In genomic region chr19:10309423-10309822, GRCh38 we compare ENCODE assay signal across 20 cellular contexts.
"Had no signal": no experiment of that assay in that cellular context is flagged by ENCODE, and none has a peak within 500 bp of the region (broad histone marks: within the 10 kb centered on the region; RNA-seq: fewer than 3 reads in every experiment).

ZGLP1 (minus strand) TSS chr19:10309815.

- H3K36me3 ChIP-seq: cardiac muscle cell, uterus had no signal

- H3K27me3 Mint-ChIP-seq: activated CD8-positive, alpha-beta T cell treated with anti-CD3 and anti-CD28 coated beads for 36 hours; activated naive CD8-positive, alpha-beta T cell treated with anti-CD3 and anti-CD28 coated beads, Interleukin-2, amount 50 U/mL, for 24 hours; stimulated activated naive CD8-positive, alpha-beta T cell treated with anti-CD3 and anti-CD28 coated beads, Interleukin-15, Interleukin-2, amounts not matched to agents 100 ng/mL and 50 ng/mL, for 24 hours had no signal

- H3K27ac ChIP-seq: cardiac muscle cell, hepatocyte, tibial nerve, uterus had no signal

- H3K27me3 ChIP-seq: cardiac muscle cell, hepatocyte, tibial nerve, uterus had no signal

- H3K9me3 Mint-ChIP-seq: activated CD8-positive, alpha-beta T cell treated with anti-CD3 and anti-CD28 coated beads for 36 hours; activated naive CD8-positive, alpha-beta T cell treated with anti-CD3 and anti-CD28 coated beads, Interleukin-2, amount 50 U/mL, for 24 hours; activated T-helper 1 cell treated with anti-CD3 and anti-CD28 coated beads, Interleukin-12 subunit alpha, Interleukin-12 subunit beta, Interleukin-2, Interleukin-4 antibody, amounts not matched to agents 30 ng/mL and 10 ng/mL and 1 ng/mL, durations not matched to agents 14 hours and 24 hours and 36 hours; nephron; stimulated activated naive CD8-positive, alpha-beta T cell treated with anti-CD3 and anti-CD28 coated beads, Interleukin-15, Interleukin-2, amounts not matched to agents 100 ng/mL and 50 ng/mL, for 24 hours had no signal

- H2AFZ ChIP-seq: hepatocyte had no signal

- H3K4me3 Mint-ChIP-seq: activated CD8-positive, alpha-beta T cell treated with anti-CD3 and anti-CD28 coated beads for 36 hours; activated naive CD8-positive, alpha-beta T cell treated with anti-CD3 and anti-CD28 coated beads, Interleukin-2, amount 50 U/mL, for 24 hours; activated T-helper 1 cell treated with anti-CD3 and anti-CD28 coated beads, Interleukin-12 subunit alpha, Interleukin-12 subunit beta, Interleukin-2, Interleukin-4 antibody, amounts not matched to agents 30 ng/mL and 10 ng/mL and 1 ng/mL, durations not matched to agents 14 hours and 24 hours and 36 hours; nephron; stimulated activated naive CD8-positive, alpha-beta T cell treated with anti-CD3 and anti-CD28 coated beads, Interleukin-15, Interleukin-2, amounts not matched to agents 100 ng/mL and 50 ng/mL, for 24 hours had no signal

- H3K4me3 ChIP-seq: cardiac muscle cell, hepatocyte, tibial nerve, uterus had no signal

- H3K4me1 ChIP-seq: uterus had no signal

- DNase-seq: activated CD4-positive, alpha-beta T cell treated with anti-CD3 and anti-CD28 coated beads for 48 hours; activated CD8-positive, alpha-beta T cell treated with anti-CD3 and anti-CD28 coated beads for 36 hours; activated gamma-delta T cell; activated naive CD4-positive, alpha-beta T cell treated with anti-CD3 and anti-CD28 coated beads, Interleukin-2, amount 50 U/mL, for 16 hours; activated naive CD8-positive, alpha-beta T cell treated with anti-CD3 and anti-CD28 coated beads, Interleukin-2, amount 50 U/mL, for 24 hours; effector CD8-positive, alpha-beta T cell; foreskin melanocyte; glutamatergic neuron; occipital lobe; posterior cingulate gyrus; stimulated activated CD4-positive, alpha-beta T cell treated with anti-CD3 and anti-CD28 coated beads, Interleukin-12 subunit alpha, Interleukin-12 subunit beta, amount 100 ng/mL, for 4 hours; stimulated activated CD4-positive, alpha-beta T cell treated with anti-CD3 and anti-CD28 coated beads, Interleukin-1b, Interleukin-23, amount 100 ng/mL, for 48 hours; substantia nigra; uterus had no signal

- H3K9me3 ChIP-seq: tibial nerve, uterus had no signal

- H3K4me2 ChIP-seq: hepatocyte had no signal

- H3K27ac Mint-ChIP-seq: activated CD8-positive, alpha-beta T cell treated with anti-CD3 and anti-CD28 coated beads for 36 hours; activated naive CD8-positive, alpha-beta T cell treated with anti-CD3 and anti-CD28 coated beads, Interleukin-2, amount 50 U/mL, for 24 hours; activated T-helper 1 cell treated with anti-CD3 and anti-CD28 coated beads, Interleukin-12 subunit alpha, Interleukin-12 subunit beta, Interleukin-2, Interleukin-4 antibody, amounts not matched to agents 30 ng/mL and 10 ng/mL and 1 ng/mL, durations not matched to agents 14 hours and 24 hours and 36 hours; nephron; stimulated activated naive CD8-positive, alpha-beta T cell treated with anti-CD3 and anti-CD28 coated beads, Interleukin-15, Interleukin-2, amounts not matched to agents 100 ng/mL and 50 ng/mL, for 24 hours had no signal
